14 cellular contexts compared by ENCODE assay signal in genomic region chr13:77533875-77534788, GRCh38.
DNase-seq lines count a peak whose midpoint lies in the region; ATAC-seq, FAIRE-seq and TF ChIP-seq lines count a peak whose summit lies in the region.
"Had no signal": no experiment of that assay in that cellular context is flagged by ENCODE, and none has a peak within 500 bp of the region (broad histone marks: within the 10 kb centered on the region; RNA-seq: fewer than 3 reads in every experiment).

No MANE protein-coding gene starts in this region.

- ATAC-seq in GM21423 (IDR thresholded peaks at IDR 0.05; ENCODE audit: unreplicated experiment) (peak; percentile 47), GM18505 (IDR thresholded peaks at IDR 0.05; ENCODE audit: unreplicated experiment) (no peak)
- ATAC-seq: K562 had no signal

- DNase-seq in CD1c-positive myeloid dendritic cell (ENCODE audit: extremely low spot score): peak; percentile 15
- DNase-seq in RCC 7860 (ENCODE audit: low spot score): peak; percentile 37
- DNase-seq in iris pigment epithelial cell (ENCODE audit: low read depth): peak; percentile 11
- DNase-seq in NCI-H1417 treated with DMSO at 0.1 percent for 48 hours (lab: John Stamatoyannopoulos, UW): no peak
- DNase-seq in D721Med (ENCODE audit: insufficient read length, low spot score): no peak
- no peak for DNase-seq in HUDEP-2 (lab: John Stamatoyannopoulos, UW; ENCODE audit: unreplicated experiment in 76 of 76)
- DNase-seq: activated CD4-positive, alpha-beta T cell treated with anti-CD3 and anti-CD28 coated beads for 4 hours; activated T-cell treated with anti-CD3 and anti-CD28 coated beads, Interleukin-2, amount 50 U/mL, for 1 hour; DMS79; NCI-H2081 treated with DMSO at 0.1 percent for 48 hours; T-helper 1 cell had no signal

- TF ChIP-seq POLR2A in GM18505 (IDR thresholded peaks at IDR 0.05; ENCODE audit: borderline replicate concordance, extremely low read depth, insufficient read depth, insufficient read length): no peak

- no peak for TF ChIP-seq CTCF in D721Med (IDR thresholded peaks at IDR 0.05; ENCODE audit: insufficient read depth, missing control alignments)

- no peak for FAIRE-seq in RCC 7860 (lab: Jason Lieb, UNC)
- no peak for FAIRE-seq in D721Med (lab: Jason Lieb, UNC)
- FAIRE-seq: K562 had no signal

Comparison
In these comparisons a context has a peak if more than half of its experiments do, and no peak if none do; other contexts are left out.
1. DNase-seq: peak in CD1c-positive myeloid dendritic cell (single experiment), RCC 7860 (single experiment) and iris pigment epithelial cell (single experiment); none in NCI-H1417 treated with DMSO at 0.1 percent for 48 hours (single experiment), D721Med (single experiment) and HUDEP-2 (0 of 76).